In the genomic region with DNA sequence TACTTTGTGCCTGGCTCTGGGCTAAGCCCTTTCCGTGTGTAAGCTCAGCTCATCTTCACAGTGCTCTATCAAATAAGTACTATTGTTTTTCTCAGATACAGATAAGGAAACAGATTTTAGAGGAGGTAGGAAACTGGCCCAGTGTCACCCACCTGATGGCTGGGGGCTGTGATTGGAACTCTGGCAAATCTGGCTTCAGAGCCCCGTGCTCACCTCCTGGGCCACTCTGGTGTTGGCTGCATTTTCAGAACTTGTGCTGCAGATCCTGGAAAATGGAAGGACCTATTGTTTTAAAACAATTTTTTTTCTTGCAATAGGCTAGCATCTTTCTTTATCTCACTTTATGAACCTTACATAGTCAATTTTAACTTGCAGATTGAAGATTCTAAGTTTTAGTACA, we compare ENCODE assay signal across 14 cellular contexts. TPM values are rescaled to one million over a fixed set of nuclear protein-coding genes. Genes with fewer than 3 reads are reported as not detected.
DNase-seq lines count a peak whose midpoint lies in the region; ATAC-seq and TF ChIP-seq lines count a peak whose summit lies in the region.
"Had no signal": no experiment of that assay in that cellular context is flagged by ENCODE, and none has a peak within 500 bp of the region (broad histone marks: within the 10 kb centered on the region; RNA-seq: fewer than 3 reads in every experiment).

No MANE protein-coding gene starts in this region.

- H3K9me3 ChIP-seq in BE2C (no peaks in the 10 kb centered on the region), iPS-20b (ENCODE audit: insufficient read depth, low read depth, low read length) (no peaks in the 10 kb centered on the region), upper lobe of left lung (no peaks in the 10 kb centered on the region)
- H3K9me3 ChIP-seq: BLaER1 treated with 17β-estradiol and CSF1 and Interleukin-3, amounts not matched to agents 10 nM and 100 nM; stomach had no signal

- no peak for TF ChIP-seq CTCF in BE2C (IDR thresholded peaks at IDR 0.05; ENCODE audit: low read depth, low read length)
- no peak for TF ChIP-seq CTCF in upper lobe of left lung (IDR thresholded peaks at IDR 0.05)

- H3K27me3 ChIP-seq in BE2C: no peaks in the 10 kb centered on the region
- no peaks in the 10 kb centered on the region for H3K27me3 ChIP-seq in iPS-20b (ENCODE audit: insufficient read depth, low read length)
- H3K27me3 ChIP-seq in upper lobe of left lung: no peaks in the 10 kb centered on the region
- H3K27me3 ChIP-seq: BLaER1 treated with 17β-estradiol and CSF1 and Interleukin-3, amounts not matched to agents 10 nM and 100 nM; stomach had no signal

- peak overlapping the region; percentile 97; the same call in 1 of the 2 replicates for H3K9ac ChIP-seq in iPS-20b (ENCODE audit: low read depth, low read length)

- peaks cover 2% of the 10 kb centered on the region; the same call in 1 of the 2 replicates for H3K36me3 ChIP-seq in BE2C
- H3K36me3 ChIP-seq in iPS-20b (ENCODE audit: insufficient read depth, low read depth, low read length): peaks cover 21% of the 10 kb centered on the region
- peaks cover 0 to 12% (median 1%) of the 10 kb centered on the region in 4 donors for H3K36me3 ChIP-seq in upper lobe of left lung

- peaks cover 4% of the 10 kb centered on the region; the same call in 1 of the 2 replicates for H3K4me1 ChIP-seq in BE2C
- H3K4me1 ChIP-seq in iPS-20b (ENCODE audit: insufficient read depth, low read length): peaks cover 66% of the 10 kb centered on the region
- peaks cover 43 to 90% (median 57%) of the 10 kb centered on the region in 4 donors for H3K4me1 ChIP-seq in upper lobe of left lung

- CTCF ChIA-PET in activated CD8-positive, alpha-beta T cell treated with anti-CD3 and anti-CD28 coated beads, Interleukin-2, amount 10 ng/mL, durations not matched to agents 7 days and 5 days (lab: Charles Lee): interaction anchor here (1.1 to 1.3 kb wide), 3 partner anchors 11 to 565 kb away, joined by 3 to 4 read pairs (median 3); no protein-coding TSS in a partner anchor

- 36 to 47% methylated on average over 2 of the region's 2 CpGs for WGBS in upper lobe of left lung, 2 donors

- H3K27ac Mint-ChIP-seq in activated CD8-positive, alpha-beta T cell treated with anti-CD3 and anti-CD28 coated beads, Interleukin-2, amount 10 ng/mL, durations not matched to agents 7 days and 5 days: peak overlapping the region; percentile 73

- TF ChIP-seq EP300 in upper lobe of left lung (IDR thresholded peaks at IDR 0.05): no peak

- H3K4me3 ChIP-seq in BE2C (ENCODE audit: low read depth, low read length) (peak overlapping the region; percentile 6; the same call in 1 of the 2 replicates), iPS-20b (ENCODE audit: low read length) (peak overlapping the region; percentile 36), upper lobe of left lung (no peak overlapping the region)
- H3K4me3 ChIP-seq: BLaER1 treated with 17β-estradiol and CSF1 and Interleukin-3, amounts not matched to agents 10 nM and 100 nM; lung; stomach had no signal

- H3K9me3 Mint-ChIP-seq in activated CD8-positive, alpha-beta T cell treated with anti-CD3 and anti-CD28 coated beads, Interleukin-2, amount 10 ng/mL, durations not matched to agents 7 days and 5 days (ENCODE audit: insufficient read depth): no peaks in the 10 kb centered on the region

- no peak for TF ChIP-seq POLR2A in upper lobe of left lung (IDR thresholded peaks at IDR 0.05)

- peak overlapping the region; percentile 31 for H3K27ac ChIP-seq in iPS-20b (ENCODE audit: low read length)
- no peak overlapping the region for H3K27ac ChIP-seq in upper lobe of left lung
- H3K27ac ChIP-seq: BLaER1 treated with 17β-estradiol and CSF1 and Interleukin-3, amounts not matched to agents 10 nM and 100 nM had no signal

- H3K4me3 Mint-ChIP-seq in activated CD8-positive, alpha-beta T cell treated with anti-CD3 and anti-CD28 coated beads, Interleukin-2, amount 10 ng/mL, durations not matched to agents 7 days and 5 days: peak overlapping the region; percentile 65

- H3K27me3 Mint-ChIP-seq in activated CD8-positive, alpha-beta T cell treated with anti-CD3 and anti-CD28 coated beads, Interleukin-2, amount 10 ng/mL, durations not matched to agents 7 days and 5 days (ENCODE audit: low read depth): no peaks in the 10 kb centered on the region

- H3K36me3 Mint-ChIP-seq in activated CD8-positive, alpha-beta T cell treated with anti-CD3 and anti-CD28 coated beads, Interleukin-2, amount 10 ng/mL, durations not matched to agents 7 days and 5 days (ENCODE audit: low read depth): peaks cover 69% of the 10 kb centered on the region

- POLR2A ChIA-PET in activated CD8-positive, alpha-beta T cell treated with anti-CD3 and anti-CD28 coated beads, Interleukin-2, amount 10 ng/mL, durations not matched to agents 7 days and 5 days (lab: Charles Lee): interaction anchor here (0.7 to 1.0 kb wide), 2 partner anchors 29 to 234 kb away, joined by 3 read pairs; no protein-coding TSS in a partner anchor

- peaks cover 69% of the 10 kb centered on the region for H3K4me1 Mint-ChIP-seq in activated CD8-positive, alpha-beta T cell treated with anti-CD3 and anti-CD28 coated beads, Interleukin-2, amount 10 ng/mL, durations not matched to agents 7 days and 5 days (ENCODE audit: low read depth)

- DNase-seq in BE2C: no peak
- DNase-seq in ELF-1 (ENCODE audit: low read depth, low spot score): peak; percentile 22
- peak; percentile 20 for DNase-seq in activated CD8-positive, alpha-beta T cell treated with anti-CD3 and anti-CD28 coated beads, Interleukin-2, amount 10 ng/mL, durations not matched to agents 7 days and 5 days
- DNase-seq in NCI-H1048 (lab: John Stamatoyannopoulos, UW): no peak
- no peak for DNase-seq in upper lobe of left lung
- DNase-seq: KG1; posterior cingulate gyrus; stimulated activated CD4-positive, alpha-beta T cell treated with anti-CD3 and anti-CD28 coated beads, Interleukin-4, amount 100 ng/mL, for 1 hour; stomach had no signal

- ATAC-seq in activated CD8-positive, alpha-beta T cell treated with anti-CD3 and anti-CD28 coated beads, Interleukin-2, amount 10 ng/mL, durations not matched to agents 7 days and 5 days: no peak
- ATAC-seq in HG03432 (IDR thresholded peaks at IDR 0.05; ENCODE audit: unreplicated experiment) (no peak), HG02759 (IDR thresholded peaks at IDR 0.05; ENCODE audit: unreplicated experiment) (no peak), upper lobe of left lung (ENCODE audit: low FRiP score in 2 of 2) (no peak)

RNA-seq across cellular contexts. Expression of gene STX16, which starts 5.7 kb away (rescaled TPM):
- 83.5 TPM for polyA plus RNA-seq in BE2C (2012; ENCODE audit: insufficient read depth, insufficient read length, low read depth)
- 100 to 1,000 TPM; 128 to 136 TPM for total RNA-seq in activated CD8-positive, alpha-beta T cell treated with anti-CD3 and anti-CD28 coated beads, Interleukin-2, amount 10 ng/mL, durations not matched to agents 7 days and 5 days
- total RNA-seq in upper lobe of left lung: 100 to 1,000 TPM in 1 of 6 donors, 10 to 100 TPM in 5; 42.1 to 469 (median 64.7) TPM

RNA-seq across cellular contexts. Expression of gene NPEPL1, which starts 35.8 kb away (rescaled TPM):
- 0.82 TPM for polyA plus RNA-seq in BE2C (2012; ENCODE audit: insufficient read depth, insufficient read length, low read depth)
- 10 to 100 TPM; 22.9 to 26.8 TPM for total RNA-seq in activated CD8-positive, alpha-beta T cell treated with anti-CD3 and anti-CD28 coated beads, Interleukin-2, amount 10 ng/mL, durations not matched to agents 7 days and 5 days
- 100 to 1,000 TPM in 1 of 6 donors, 10 to 100 TPM in 5; 19.4 to 198 (median 50.9) TPM for total RNA-seq in upper lobe of left lung

Comparison
In these comparisons a context has a peak if more than half of its experiments do, and no peak if none do; other contexts are left out.
1. DNase-seq: peak in ELF-1 (single experiment) and activated CD8-positive, alpha-beta T cell treated with anti-CD3 and anti-CD28 coated beads, Interleukin-2, amount 10 ng/mL, durations not matched to agents 7 days and 5 days (single experiment); none in BE2C (single experiment), NCI-H1048 (single experiment) and upper lobe of left lung (0 of 2).
2. H3K4me3 ChIP-seq: peak in BE2C (single experiment) and iPS-20b (single experiment); none in upper lobe of left lung (0 of 4).